In genomic region chr6:35687658-35688604, GRCh38 we compare ENCODE assay signal across 8 cellular contexts. TPM values are rescaled to one million over a fixed set of nuclear protein-coding genes. Genes with fewer than 3 reads are reported as not detected.
A peak's percentile ranks its signal among the peaks of the same experiment; 100 is the strongest.
DNase-seq lines count a peak whose midpoint lies in the region; ATAC-seq, FAIRE-seq and TF ChIP-seq lines count a peak whose summit lies in the region.

No MANE protein-coding gene starts in this region.

- H3K4me1 Mint-ChIP-seq in T-helper 2 cell treated with Interferon-gamma antibody and Interleukin-4, amounts not matched to agents 5 μg/mL and 100 μg/mL, for 36 hours (ENCODE audit: low read depth) = peaks cover 14% of the 10 kb centered on the region

- H3K4me2 ChIP-seq in DOHH2 (ENCODE audit: low read length) (peak overlapping the region; percentile 84), K562 (ENCODE audit: insufficient read depth, low read length) (peak overlapping the region; percentile 100), skeletal muscle satellite cell (ENCODE audit: low read length) (peak overlapping the region; percentile 73)

- H3K9ac ChIP-seq in K562 (ENCODE audit: insufficient read depth in 1 of 2, low read depth in 2 of 2, low read length in 2 of 2) (peak overlapping the region; percentile 84 to 97), skeletal muscle satellite cell (ENCODE audit: low read depth, low read length) (peak overlapping the region; percentile 82)

- peak overlapping the region; percentile 94 for H3K4me3 Mint-ChIP-seq in T-helper 2 cell treated with Interferon-gamma antibody and Interleukin-4, amounts not matched to agents 5 μg/mL and 100 μg/mL, for 36 hours

- FAIRE-seq in K562 (lab: Jason Lieb, UNC) = peak; percentile 86

- ATAC-seq in GM21723 (IDR thresholded peaks at IDR 0.05; ENCODE audit: unreplicated experiment) (peak; percentile 52), K562 (peak; percentile 81)

- H3F3A ChIP-seq in DOHH2 (ENCODE audit: control insufficient read depth, insufficient read depth) = no peaks in the 10 kb centered on the region

- peak overlapping the region; percentile 76 for H3K4me3 ChIP-seq in DOHH2 (ENCODE audit: low read length)
- H3K4me3 ChIP-seq in K562 = peak overlapping the region; percentile 96
- peak overlapping the region; percentile 77 for H3K4me3 ChIP-seq in skeletal muscle satellite cell (ENCODE audit: low read length)

- POLR2A ChIA-PET in K562 (lab: Yijun Ruan, JAX) = interaction anchor here (0.7 to 2.1 kb wide), 6 partner anchors 11 to 411 kb away, joined by 3 to 19 read pairs (median 3); no protein-coding TSS in a partner anchor

- in situ Hi-C loops in KBM-7 (cut with MboI; ENCODE audit: low pct_unique_long_range_greater_than_20kb, low sequenced_read_pairs) (no loop called here), K562 (cut with MboI) (no loop called here)

- H3K27ac ChIP-seq in DOHH2 (ENCODE audit: low read depth, low read length) (peak overlapping the region; percentile 44), K562 (ENCODE audit: extremely low read depth, low read depth, low read length) (peak overlapping the region; percentile 86)

- WGBS in K562 (ENCODE audit: insufficient coverage, low coverage, missing lambda C conversion rate) = under 1% methylated on average over 70 of the region's 100 CpGs

- H3K9me3 Mint-ChIP-seq in T-helper 2 cell treated with Interferon-gamma antibody and Interleukin-4, amounts not matched to agents 5 μg/mL and 100 μg/mL, for 36 hours = no peaks in the 10 kb centered on the region

- TF ChIP-seq POLR2A in K562 (conservative IDR thresholded peaks at IDR 0.05) = 0 out of 2 replicates have a peak, but pooled peaks have one; percentile 44

- no peaks in the 10 kb centered on the region for H3K9me1 ChIP-seq in K562 (ENCODE audit: control insufficient read depth, insufficient read depth, low read length)

- peaks cover 56% of the 10 kb centered on the region for H3K79me2 ChIP-seq in DOHH2 (ENCODE audit: control insufficient read depth, low read length)
- peaks cover 58% of the 10 kb centered on the region for H3K79me2 ChIP-seq in K562 (ENCODE audit: control insufficient read depth, insufficient read depth, low read length)

- H4K20me1 ChIP-seq in DOHH2 (ENCODE audit: control insufficient read depth, insufficient read depth, low read depth, low read length) = no peaks in the 10 kb centered on the region
- peaks cover 7% of the 10 kb centered on the region for H4K20me1 ChIP-seq in K562 (replicated peaks; ENCODE audit: control insufficient read depth, insufficient read depth, low read length)

- H2AFZ ChIP-seq in K562 (ENCODE audit: low read depth, low read length) = peak overlapping the region; percentile 83

- no TSS peak for BruUV-seq in K562 (replicated peaks; lab: Mats Ljungman, UMichigan)

- DNase-seq in KBM-7 (peak; percentile 71), K562 (ENCODE audit: extremely low read depth in 1 of 4, low spot score in 3 of 4) (peak; percentile 58 to 88 (median 86)), iPS-NIHi11 (ENCODE audit: low spot score) (peak; percentile 63), NCI-H2107 (lab: John Stamatoyannopoulos, UW) (no peak)
- peak; percentile 56 for DNase-seq in T-helper 2 cell treated with Interferon-gamma antibody and Interleukin-4, amounts not matched to agents 5 μg/mL and 100 μg/mL, for 36 hours (ENCODE audit: low spot score)

- no peak for TF ChIP-seq EP300 in K562 (IDR thresholded peaks at IDR 0.05; ENCODE audit: low read length)

- CTCF ChIA-PET in K562 (lab: Yijun Ruan, JAX; ENCODE audit: low intra/inter-chr PET ratio) = no interaction called here

- peaks cover 9% of the 10 kb centered on the region for H3K36me3 Mint-ChIP-seq in T-helper 2 cell treated with Interferon-gamma antibody and Interleukin-4, amounts not matched to agents 5 μg/mL and 100 μg/mL, for 36 hours (ENCODE audit: low read depth)

- H3K36me3 ChIP-seq in DOHH2 (ENCODE audit: control insufficient read depth, low read length) = peaks cover 18% of the 10 kb centered on the region
- H3K36me3 ChIP-seq in K562 (ENCODE audit: control insufficient read depth, insufficient read depth, low read length) = peaks cover 12% of the 10 kb centered on the region; the same call in 1 of the 3 replicates
- peaks cover 12% of the 10 kb centered on the region for H3K36me3 ChIP-seq in skeletal muscle satellite cell (ENCODE audit: insufficient read depth, low read length)

- H3K27ac Mint-ChIP-seq in T-helper 2 cell treated with Interferon-gamma antibody and Interleukin-4, amounts not matched to agents 5 μg/mL and 100 μg/mL, for 36 hours = peak overlapping the region; percentile 92

- H3K9me3 ChIP-seq in DOHH2 (ENCODE audit: control insufficient read depth, insufficient read depth, low read length) (no peaks in the 10 kb centered on the region), K562 (replicated peaks; ENCODE audit: control insufficient read depth, insufficient read depth, low read depth, low read length) (no peaks in the 10 kb centered on the region), skeletal muscle satellite cell (replicated peaks; ENCODE audit: low read length) (no peaks in the 10 kb centered on the region)

- no peaks in the 10 kb centered on the region for H3K27me3 Mint-ChIP-seq in T-helper 2 cell treated with Interferon-gamma antibody and Interleukin-4, amounts not matched to agents 5 μg/mL and 100 μg/mL, for 36 hours (ENCODE audit: low read depth)

- no peaks in the 10 kb centered on the region for H3K27me3 ChIP-seq in DOHH2 (ENCODE audit: control insufficient read depth, low read length)
- H3K27me3 ChIP-seq in K562 (ENCODE audit: control insufficient read depth in 2 of 2, insufficient read depth in 2 of 2, low read length in 2 of 2) = no peaks in the 10 kb centered on the region
- H3K27me3 ChIP-seq in skeletal muscle satellite cell (ENCODE audit: control insufficient read depth, insufficient read depth, low read length) = no peaks in the 10 kb centered on the region

- H3K4me1 ChIP-seq in DOHH2 (ENCODE audit: control insufficient read depth, low read length) (peaks cover 13% of the 10 kb centered on the region), K562 (replicated peaks in 1 of 2; ENCODE audit: control insufficient read depth in 2 of 2, insufficient read depth in 2 of 2, low read length in 2 of 2) (peaks cover 5 to 24% of the 10 kb centered on the region in 2 experiments; a peak in 4 of 5 replicates), skeletal muscle satellite cell (ENCODE audit: control insufficient read depth, insufficient read depth, low read length) (peaks cover 25% of the 10 kb centered on the region)

- intact Hi-C loops in K562 (cut with micrococcal nuclease) = loop anchor here (1.0 to 5.0 kb wide), 3 partner anchors 40 to 106 kb away; no protein-coding TSS in a partner anchor

- TF ChIP-seq CTCF in DOHH2 (IDR thresholded peaks at IDR 0.05; ENCODE audit: low read depth, low read length, poor library complexity, severe bottlenecking) = peak; percentile 21
- TF ChIP-seq CTCF in K562 (IDR thresholded peaks at IDR 0.05 in 2 of 3, conservative IDR thresholded peaks at IDR 0.05 in 1 of 3; ENCODE audit: insufficient read depth in 2 of 3, low read depth in 1 of 3, low read length in 3 of 3) = peak in 1 of 3 experiments; percentile 4; a peak in 1 of 6 replicates

- no peaks in the 10 kb centered on the region for H3K9me2 ChIP-seq in DOHH2 (replicated peaks; ENCODE audit: control insufficient read depth, low read length)

- 0 out of 4 replicates have a peak, but pooled peaks of 1 of the 2 experiments have one; percentile 13 for TF ChIP-seq RAD21 in K562 (CRISPR knock-in tag; conservative IDR thresholded peaks at IDR 0.05 in 1 of 2, IDR thresholded peaks at IDR 0.05 in 1 of 2)

TF ChIP-seq in K562, 482 proteins besides CTCF, POLR2A, EP300 and RAD21 (continues in another document):
- TF ChIP-seq ZNF766 (CRISPR knock-in tag; conservative IDR thresholded peaks at IDR 0.05) = 0 out of 2 replicates have a peak, but pooled peaks have one; percentile 54

RNA-seq across cellular contexts. Expression of gene FKBP5, which starts 0.8 kb away (rescaled TPM):
- 23.5 and 58.7 TPM in 2 replicates for total RNA-seq in K562 (2011; cell fraction: chromatin; rRNA removed; ENCODE audit: low replicate concordance)
- 14.5 and 19.2 TPM in 2 replicates for total RNA-seq in K562 (2011; cell fraction: nucleolus; rRNA removed)
- total RNA-seq in K562 (2011; cell fraction: nucleoplasm; rRNA removed) = 38.3 and 72.2 TPM in 2 replicates
- total RNA-seq in K562 (2014; rRNA removed) = 75.0 and 82.8 TPM in 2 replicates
- 54.2 and 65.9 TPM in 2 replicates for total RNA-seq in K562 (2014; rRNA removed; fragmentation: Illumina TruSeq; extraction: Trizol)
- total RNA-seq in K562 (2015; rRNA removed; fragmentation: Illumina TruSeq; extraction: Trizol) = 39.9 and 43.8 TPM in 2 replicates
- total RNA-seq in K562 (2021) = 92.0 and 104 TPM in 2 replicates
- 59.7 and 86.1 TPM in 2 replicates for polyA plus RNA-seq in K562 (2011; rRNA removed)
- polyA plus RNA-seq in K562 (2011; cell fraction: cytosol; rRNA removed) = 22.1 and 33.5 TPM in 2 replicates
- 22.5 and 23.2 TPM in 2 replicates for polyA plus RNA-seq in K562 (2011; cell fraction: nucleus; rRNA removed)
- 43.9 and 85.0 TPM in 2 replicates for polyA plus RNA-seq in K562 (2012)
- polyA plus RNA-seq in K562 (2014; fragmentation: Illumina TruSeq; extraction: Trizol) = 128 and 151 TPM in 2 replicates
- 10 to 100 TPM; 32.7 to 46.1 TPM for polyA plus RNA-seq in K562 (2014; fragmentation: Nextera tagmentation; extraction: Ambion mirVana)
- polyA plus RNA-seq in K562 (2014; rRNA removed) = 76.6 and 76.8 TPM in 2 replicates
- polyA minus RNA-seq in K562 (2011; rRNA and poly(A)+ RNA removed) = 71.5 and 74.0 TPM in 2 replicates
- 31.1 and 38.9 TPM in 2 replicates for polyA minus RNA-seq in K562 (2011; cell fraction: cytosol; rRNA and poly(A)+ RNA removed)
- polyA minus RNA-seq in K562 (2011; cell fraction: nucleus; rRNA and poly(A)+ RNA removed) = 13.3 and 18.5 TPM in 2 replicates
- 45.9 and 52.2 TPM in 2 replicates for total RNA-seq in skeletal muscle satellite cell (2012; rRNA removed)

RNA-seq across cellular contexts. Expression of gene ARMC12, which starts 48.9 kb away (rescaled TPM):
- not detected in 2 replicates for total RNA-seq in K562 (2011; cell fraction: chromatin; rRNA removed; ENCODE audit: low replicate concordance)
- total RNA-seq in K562 (2011; cell fraction: nucleolus; rRNA removed) = 0.50 TPM in 1 of 2 replicates, not detected in the other
- total RNA-seq in K562 (2011; cell fraction: nucleoplasm; rRNA removed) = not detected in 2 replicates
- total RNA-seq in K562 (2014; rRNA removed) (0.09 TPM in 1 of 2 replicates, not detected in the other), K562 (2014; rRNA removed; fragmentation: Illumina TruSeq; extraction: Trizol) (0.36 TPM in 1 of 2 replicates, not detected in the other), K562 (2015; rRNA removed; fragmentation: Illumina TruSeq; extraction: Trizol) (not detected in 2 replicates), K562 (2021) (0.13 and 0.35 TPM in 2 replicates)
- polyA plus RNA-seq in K562 (2011; rRNA removed) (0.26 and 0.45 TPM in 2 replicates), K562 (2014; fragmentation: Illumina TruSeq; extraction: Trizol) (0.36 TPM in 1 of 2 replicates, not detected in the other), K562 (2014; fragmentation: Nextera tagmentation; extraction: Ambion mirVana) (under 1 TPM in 1 of 2 experiments, not detected in 1; 0.13 TPM), K562 (2014; rRNA removed) (0.58 TPM in 1 of 2 replicates, not detected in the other)
- 0.07 and 0.21 TPM in 2 replicates for polyA plus RNA-seq in K562 (2011; cell fraction: cytosol; rRNA removed)
- polyA plus RNA-seq in K562 (2011; cell fraction: nucleus; rRNA removed) = 1.4 TPM in 2 replicates
- 0.26 and 1.6 TPM in 2 replicates for polyA plus RNA-seq in K562 (2012)
- 0.18 and 0.46 TPM in 2 replicates for polyA minus RNA-seq in K562 (2011; rRNA and poly(A)+ RNA removed)
- polyA minus RNA-seq in K562 (2011; cell fraction: cytosol; rRNA and poly(A)+ RNA removed) = not detected in 2 replicates
- polyA minus RNA-seq in K562 (2011; cell fraction: nucleus; rRNA and poly(A)+ RNA removed) = 0.27 TPM in 1 of 2 replicates, not detected in the other
- total RNA-seq in skeletal muscle satellite cell (2012; rRNA removed) = 0.25 and 0.66 TPM in 2 replicates
